Comparison of ENCODE assay signal across 11 cellular contexts in genomic region chr3:172194702-172195392, GRCh38.
A peak's percentile ranks its signal among the peaks of the same experiment; 100 is the strongest.
DNase-seq lines count a peak whose midpoint lies in the region; ATAC-seq and TF ChIP-seq lines count a peak whose summit lies in the region.
"Had no signal": no experiment of that assay in that cellular context is flagged by ENCODE, and none has a peak within 500 bp of the region (broad histone marks: within the 10 kb centered on the region; RNA-seq: fewer than 3 reads in every experiment).

No MANE protein-coding gene starts in this region.

- TF ChIP-seq CTCF in fibroblast of mammary gland (conservative IDR thresholded peaks at IDR 0.05; ENCODE audit: control insufficient read depth, insufficient read depth, low read depth, low read length) (no peak), GM10248 (IDR thresholded peaks at IDR 0.05; ENCODE audit: control extremely low read depth, extremely low read depth, low read depth, missing control alignments) (no peak)

- DNase-seq in NCI-H526 (lab: John Stamatoyannopoulos, UW) = peak; percentile 53
- DNase-seq in NCI-H526 treated with DMSO at 0.1 percent for 48 hours (lab: John Stamatoyannopoulos, UW) = no peak
- peak; percentile 88 for DNase-seq in NCI-H69 (lab: John Stamatoyannopoulos, UW)
- peak; percentile 49 for DNase-seq in fibroblast of mammary gland (ENCODE audit: low read depth)
- peak; percentile 32 for DNase-seq in retina
- no peak for DNase-seq in GM10248 (ENCODE audit: extremely low spot score)
- DNase-seq in putamen (ENCODE audit: low spot score) = no peak
- DNase-seq: activated naive CD4-positive, alpha-beta T cell treated with Interleukin-2 at 50 U/mL for 16 hours had no signal

- ATAC-seq in GM21526 (IDR thresholded peaks at IDR 0.05; ENCODE audit: low FRiP score, unreplicated experiment) = no peak
- ATAC-seq: gastroesophageal sphincter had no signal

- CTCF ChIA-PET in GM10248 (lab: Yijun Ruan, JAX) = interaction anchor here (0.7 to 1.5 kb wide), 6 partner anchors 9 to 138 kb away, joined by 3 to 4 read pairs (median 4); no protein-coding TSS in a partner anchor

- no peak overlapping the region for H3K4me3 ChIP-seq in fibroblast of mammary gland (ENCODE audit: control insufficient read depth, low read depth, low read length)
- H3K4me3 ChIP-seq: gastroesophageal sphincter, SJCRH30 had no signal

- POLR2A ChIA-PET in GM10248 (lab: Yijun Ruan, JAX) = no interaction called here

Comparison
In these comparisons a context has a peak if more than half of its experiments do, and no peak if none do; other contexts are left out.
1. DNase-seq: peak in NCI-H526 (2 of 2), NCI-H69 (single experiment), fibroblast of mammary gland (single experiment) and retina (single experiment); none in NCI-H526 treated with DMSO at 0.1 percent for 48 hours (single experiment), GM10248 (single experiment) and putamen (single experiment).